1 cellular context compared by ENCODE assay signal in genomic region chr17:64975318-64976087, GRCh38.
TF ChIP-seq lines count a peak whose summit lies in the region.

No MANE protein-coding gene starts in this region.

TF ChIP-seq in H1, 55 proteins besides CTCF, POLR2A, EP300 and RAD21 (continued from another document):
- peak; percentile 41; the same call in 1 of the 2 replicates for TF ChIP-seq POLR2AphosphoS5 (IDR thresholded peaks at IDR 0.05; ENCODE audit: low read depth, low read length)
- TF ChIP-seq ATF3 (IDR thresholded peaks at IDR 0.05; ENCODE audit: insufficient read depth, low read depth, low read length): no peak
- TF ChIP-seq JUN (IDR thresholded peaks at IDR 0.05; ENCODE audit: low read depth, low read length): no peak
- no peak for TF ChIP-seq CHD1 (IDR thresholded peaks at IDR 0.05; ENCODE audit: low read depth, low read length)
- TF ChIP-seq CTBP2 (IDR thresholded peaks at IDR 0.05; ENCODE audit: borderline replicate concordance, insufficient read depth, insufficient read length, low read length): no peak
- TF ChIP-seq TAF1 (IDR thresholded peaks at IDR 0.05; ENCODE audit: low read depth, low read length): peak; percentile 50; the same call in 1 of the 2 replicates
- TF ChIP-seq TBP (IDR thresholded peaks at IDR 0.05; ENCODE audit: low read depth, low read length): no peak
- no peak for TF ChIP-seq YY1 (IDR thresholded peaks at IDR 0.05; ENCODE audit: low read depth, low read length)
- no peak for TF ChIP-seq SIX5 (IDR thresholded peaks at IDR 0.05; ENCODE audit: low read depth, low read length)
- TF ChIP-seq TAF7 (optimal IDR thresholded peaks at IDR 0.05; ENCODE audit: borderline replicate concordance, low read depth, low read length): peak; percentile 64
- no peak for TF ChIP-seq SP2 (IDR thresholded peaks at IDR 0.05; ENCODE audit: low read length)
- TF ChIP-seq POU5F1 (IDR thresholded peaks at IDR 0.05; ENCODE audit: low read depth, low read length): no peak
- TF ChIP-seq BRCA1 (IDR thresholded peaks at IDR 0.05; ENCODE audit: low read depth, low read length): no peak
- TF ChIP-seq SRF (IDR thresholded peaks at IDR 0.05; ENCODE audit: low read depth, low read length): no peak
- peak; percentile 91 for TF ChIP-seq BACH1 (IDR thresholded peaks at IDR 0.05; ENCODE audit: low read length)
- no peak for TF ChIP-seq SAP30 (IDR thresholded peaks at IDR 0.05; ENCODE audit: insufficient read depth, insufficient replicate concordance, low read length)
- peak in 1 of 2 experiments; percentile 62; a peak in 1 of 4 replicates for TF ChIP-seq SIN3A (conservative IDR thresholded peaks at IDR 0.05 in 1 of 2, IDR thresholded peaks at IDR 0.05 in 1 of 2; ENCODE audit: low read depth in 1 of 2, low read length in 2 of 2)
- TF ChIP-seq PHF8 (conservative IDR thresholded peaks at IDR 0.05; ENCODE audit: low read depth, low read length): peak; percentile 66
- TF ChIP-seq RBBP5 (IDR thresholded peaks at IDR 0.05; ENCODE audit: borderline replicate concordance, low read depth, low read length): peak; percentile 76
- TF ChIP-seq CHD7 (IDR thresholded peaks at IDR 0.05; ENCODE audit: insufficient replicate concordance, low read length): no peak
- peak; percentile 86 for TF ChIP-seq CREB1 (IDR thresholded peaks at IDR 0.05)
- no peak for TF ChIP-seq CEBPB (IDR thresholded peaks at IDR 0.05; ENCODE audit: low read depth, low read length)
- TF ChIP-seq KDM1A (IDR thresholded peaks at IDR 0.05; ENCODE audit: borderline replicate concordance, low read length): no peak
- peak; percentile 26; the same call in 1 of the 2 replicates for TF ChIP-seq USF2 (IDR thresholded peaks at IDR 0.05; ENCODE audit: low read length)
- TF ChIP-seq HDAC6 (IDR thresholded peaks at IDR 0.05; ENCODE audit: low read depth, low read length): no peak
- TF ChIP-seq RNF2 (IDR thresholded peaks at IDR 0.05; ENCODE audit: borderline replicate concordance, low read depth, low read length, missing control alignments, poor library complexity, severe bottlenecking): no peak
- 0 out of 2 replicates have a peak, but pooled peaks have one; percentile 31 for TF ChIP-seq E2F6 (IDR thresholded peaks at IDR 0.05)
- TF ChIP-seq ASH2L (IDR thresholded peaks at IDR 0.05; ENCODE audit: low read length): peak; percentile 75
- TF ChIP-seq TEAD4 (IDR thresholded peaks at IDR 0.05; ENCODE audit: low read depth, low read length): no peak
- no peak for TF ChIP-seq ZNF274 (IDR thresholded peaks at IDR 0.05; ENCODE audit: borderline replicate concordance, extremely low read depth, low read length)
- peak; percentile 59; the same call in 1 of the 2 replicates for TF ChIP-seq SUZ12 (IDR thresholded peaks at IDR 0.05; ENCODE audit: low read length)
- TF ChIP-seq GABPA (IDR thresholded peaks at IDR 0.05; ENCODE audit: borderline replicate concordance, insufficient read depth, low read length): no peak
- TF ChIP-seq RFX5 (IDR thresholded peaks at IDR 0.05; ENCODE audit: borderline replicate concordance, low read depth, low read length): no peak
- TF ChIP-seq NRF1 (IDR thresholded peaks at IDR 0.05; ENCODE audit: low read depth, low read length): peak; percentile 73
- no peak for TF ChIP-seq CBX5 (IDR thresholded peaks at IDR 0.05; ENCODE audit: low read depth, low read length)
- TF ChIP-seq SIRT6 (IDR thresholded peaks at IDR 0.05; ENCODE audit: low read length): no peak
- TF ChIP-seq FOSL1 (IDR thresholded peaks at IDR 0.05; ENCODE audit: insufficient read depth, low read depth, low read length): no peak
- no peak for TF ChIP-seq TCF12 (IDR thresholded peaks at IDR 0.05; ENCODE audit: low read depth, low read length)
- TF ChIP-seq CBX8 (IDR thresholded peaks at IDR 0.05; ENCODE audit: borderline replicate concordance, low read depth, low read length): no peak
- TF ChIP-seq BCL11A (IDR thresholded peaks at IDR 0.05; ENCODE audit: low read depth in 2 of 2, low read length in 2 of 2): no peak
